In genomic region chr1:204506969-204507316, GRCh38 we compare ENCODE assay signal across 8 cellular contexts. TPM values are rescaled to one million over a fixed set of nuclear protein-coding genes. Genes with fewer than 3 reads are reported as not detected.
A peak's percentile ranks its signal among the peaks of the same experiment; 100 is the strongest.
DNase-seq lines count a peak whose midpoint lies in the region; TF ChIP-seq lines count a peak whose summit lies in the region.

No MANE protein-coding gene starts in this region.

- peak overlapping the region; percentile 92 to 99 (median 99) for H3K27ac Mint-ChIP-seq in H9

- no peaks in the 10 kb centered on the region for H3K79me1 ChIP-seq in H9 (ENCODE audit: insufficient read depth, low read depth, low read length, poor library complexity, severe bottlenecking)
- H3K79me1 ChIP-seq in neuronal stem cell (ENCODE audit: low read depth, low read length), result no peaks in the 10 kb centered on the region

- H3K23ac ChIP-seq in H9 (ENCODE audit: insufficient read length, low read depth, low read length), result no peak overlapping the region
- no peak overlapping the region for H3K23ac ChIP-seq in neuronal stem cell (ENCODE audit: low read depth, low read length, poor library complexity)

- no peaks in the 10 kb centered on the region for H4K20me1 ChIP-seq in H9 (ENCODE audit: control insufficient read depth, insufficient read depth, insufficient read length)

- no peak overlapping the region for H2AFZ ChIP-seq in H9 (ENCODE audit: low read length)
- H2AFZ ChIP-seq in neuronal stem cell (ENCODE audit: low read length), result peak overlapping the region; percentile 78

- H2BK5ac ChIP-seq in H9 (ENCODE audit: insufficient read length, low read length) (no peak overlapping the region), neuronal stem cell (ENCODE audit: low read length) (no peak overlapping the region)

- no peaks in the 10 kb centered on the region for H3K79me2 ChIP-seq in H9 (ENCODE audit: insufficient read depth, low read length)

- DNase-seq in Daoy (ENCODE audit: low read depth), result peak; percentile 79
- DNase-seq in H9, result peak; percentile 85
- peak; percentile 72 for DNase-seq in MG63
- peak; percentile 75 for DNase-seq in activated effector memory CD4-positive, alpha-beta T cell treated with Interleukin-2 at 50 U/mL for 16 hours
- DNase-seq in foreskin fibroblast, result peak; percentile 71 to 92
- DNase-seq in neuronal stem cell (ENCODE audit: low spot score), result peak; percentile 97
- DNase-seq in stromal cell of bone marrow (ENCODE audit: low read depth), result peak; percentile 76

- H3K4me1 ChIP-seq in H9 (ENCODE audit: insufficient read depth, low read length) (no peaks in the 10 kb centered on the region), neuronal stem cell (ENCODE audit: control insufficient read depth in 2 of 2, insufficient read depth in 1 of 2, low read depth in 1 of 2, low read length in 2 of 2) (peaks cover 3 to 8% of the 10 kb centered on the region in 2 donors)

- H3K14ac ChIP-seq in H9 (ENCODE audit: insufficient read depth, low read length) (no peak overlapping the region), neuronal stem cell (ENCODE audit: low read length) (no peak overlapping the region)

- H3K4me2 ChIP-seq in H9 (ENCODE audit: insufficient read depth, insufficient read length, low read length), result peak overlapping the region; percentile 65
- peak overlapping the region; percentile 66 for H3K4me2 ChIP-seq in neuronal stem cell (ENCODE audit: insufficient read depth, low read length, poor library complexity, severe bottlenecking)

- H2BK15ac ChIP-seq in H9 (ENCODE audit: low read depth, low read length) (no peak overlapping the region), neuronal stem cell (ENCODE audit: low read length) (no peak overlapping the region)

- H3K9me3 ChIP-seq in H9 (ENCODE audit: control insufficient read depth, low read depth, low read length), result no peaks in the 10 kb centered on the region
- no peaks in the 10 kb centered on the region for H3K9me3 ChIP-seq in MG63
- no peaks in the 10 kb centered on the region for H3K9me3 ChIP-seq in neuronal stem cell (replicated peaks in 1 of 2; ENCODE audit: control insufficient read depth in 2 of 2, insufficient read depth in 1 of 2, low read depth in 1 of 2, low read length in 2 of 2)

- peak overlapping the region; percentile 94 for H3T11ph ChIP-seq in H9 (ENCODE audit: low read length)

- H3K27ac ChIP-seq in H9 (ENCODE audit: insufficient read length, low read depth, low read length), result peak overlapping the region; percentile 75
- H3K27ac ChIP-seq in neuronal stem cell (replicated peaks; ENCODE audit: low read length), result no peak overlapping the region

- TF ChIP-seq POLR2A in Raji (IDR thresholded peaks at IDR 0.05; ENCODE audit: insufficient read depth, low read depth, low read length), result 0 out of 2 replicates have a peak, but pooled peaks have one; percentile 29

- H3K36me3 ChIP-seq in MG63 (no peaks in the 10 kb centered on the region), neuronal stem cell (replicated peaks in 1 of 2; ENCODE audit: control insufficient read depth in 2 of 2, insufficient read depth in 2 of 2, low read length in 2 of 2) (no peaks in the 10 kb centered on the region)

- H3K4me1 Mint-ChIP-seq in H9, result peaks cover 10% of the 10 kb centered on the region in 2 experiments

- H3K4ac ChIP-seq in H9 (ENCODE audit: low read depth, low read length) (no peak overlapping the region; the same call in 1 of the 2 replicates), neuronal stem cell (ENCODE audit: low read length) (no peak overlapping the region)

- TF ChIP-seq CTCF in H9 (conservative IDR thresholded peaks at IDR 0.05) (no peak), foreskin fibroblast (IDR thresholded peaks at IDR 0.05; ENCODE audit: low read depth, low read length) (no peak)

- no peak overlapping the region for H2AK5ac ChIP-seq in H9 (ENCODE audit: insufficient read length, low read length)
- no peak overlapping the region for H2AK5ac ChIP-seq in neuronal stem cell (ENCODE audit: low read depth, low read length)

- H2BK12ac ChIP-seq in H9 (ENCODE audit: insufficient read length, low read depth, low read length) (no peak overlapping the region), neuronal stem cell (ENCODE audit: low read length) (no peak overlapping the region)

- no peak overlapping the region for H3K56ac ChIP-seq in H9 (ENCODE audit: insufficient read length, low read depth, low read length)

- H3K18ac ChIP-seq in H9 (ENCODE audit: insufficient read length, low read depth, low read length) (peak overlapping the region; percentile 74), neuronal stem cell (ENCODE audit: low read length) (no peak overlapping the region)

- H3K27me3 ChIP-seq in H9 (ENCODE audit: insufficient read depth, low read length) (no peaks in the 10 kb centered on the region), MG63 (no peaks in the 10 kb centered on the region), neuronal stem cell (ENCODE audit: control insufficient read depth in 3 of 3, insufficient read depth in 3 of 3, low read depth in 1 of 3, low read length in 3 of 3) (no peaks in the 10 kb centered on the region)

- peaks cover 3% of the 10 kb centered on the region; the same call in 1 of the 2 replicates for H3K27me3 Mint-ChIP-seq in H9 (ENCODE audit: low read depth)

- no peak overlapping the region for H2BK120ac ChIP-seq in H9 (ENCODE audit: low read depth, low read length, poor library complexity, severe bottlenecking)
- no peak overlapping the region for H2BK120ac ChIP-seq in neuronal stem cell (ENCODE audit: low read depth, low read length)

- H3K9me3 Mint-ChIP-seq in H9, result peaks cover 5% of the 10 kb centered on the region in 2 experiments; a peak in 3 of 5 replicates

- H3K9ac ChIP-seq in H9 (ENCODE audit: extremely low read depth, insufficient read length, low read length) (peak overlapping the region; percentile 98), neuronal stem cell (ENCODE audit: low read depth, low read length, poor library complexity) (no peak overlapping the region)

- peaks cover 0 to 2% (median 0%) of the 10 kb centered on the region in 3 experiments; a peak in 1 of 7 replicates for H3K36me3 Mint-ChIP-seq in H9 (ENCODE audit: insufficient read depth in 1 of 3, low read depth in 3 of 3)

- H2BK20ac ChIP-seq in H9 (ENCODE audit: low read depth, low read length, poor library complexity, severe bottlenecking), result no peak overlapping the region

- peak overlapping the region; percentile 94 for H3K4me3 Mint-ChIP-seq in H9

- no peaks in the 10 kb centered on the region for H3K23me2 ChIP-seq in H9 (ENCODE audit: insufficient read length, low read depth, low read length, poor library complexity, severe bottlenecking)

- no peak overlapping the region for H4K91ac ChIP-seq in H9 (ENCODE audit: insufficient read length, low read depth, low read length)
- H4K91ac ChIP-seq in neuronal stem cell (ENCODE audit: low read depth, low read length, poor library complexity), result no peak overlapping the region

- H4K5ac ChIP-seq in H9 (ENCODE audit: insufficient read length, low read depth, low read length), result no peak overlapping the region

- no CpG with 5 or more reads among the region's 13 CpGs for WGBS in H9 (ENCODE audit: extremely low coverage, insufficient read length, low lambda C conversion rate)
- no CpG with 5 or more reads among the region's 13 CpGs for WGBS in neuronal stem cell (ENCODE audit: extremely low coverage in 2 of 2, insufficient read length in 2 of 2, insufficient replicate concordance in 1 of 2), 2 donors

- H4K8ac ChIP-seq in H9 (replicated peaks; ENCODE audit: insufficient read length, low read depth, low read length), result no peak overlapping the region
- no peak overlapping the region for H4K8ac ChIP-seq in neuronal stem cell (ENCODE audit: low read depth, low read length)

- H3K4me3 ChIP-seq in MG63 (peak overlapping the region; percentile 56), foreskin fibroblast (ENCODE audit: low read depth in 1 of 2, low read length in 2 of 2) (peak overlapping the region; percentile 50 to 60), neuronal stem cell (ENCODE audit: low read length in 2 of 2) (peak overlapping the region; percentile 69 to 79)

RNA-seq across cellular contexts. Expression of gene MDM4, which starts 9.3 kb away (rescaled TPM):
- total RNA-seq in Daoy (2014; rRNA removed; shearing (Covaris generic)), result 12.7 and 15.0 TPM in 2 replicates
- total RNA-seq in H9 (2021), result 47.2 and 49.6 TPM in 2 replicates
- total RNA-seq in MG63 (2014; rRNA removed; shearing (Covaris generic); ENCODE audit: low replicate concordance), result 6.6 and 7.2 TPM in 2 replicates
- 18.0 TPM for polyA plus RNA-seq in neuronal stem cell (2013, experiment 1 of 2)
- polyA plus RNA-seq in neuronal stem cell (2013, experiment 2 of 2), result 21.9 TPM

RNA-seq across cellular contexts. Expression of gene PIK3C2B, which starts 12.3 kb away (rescaled TPM):
- total RNA-seq in Daoy (2014; rRNA removed; shearing (Covaris generic)), result 0.54 and 0.91 TPM in 2 replicates
- 13.1 and 13.2 TPM in 2 replicates for total RNA-seq in H9 (2021)
- 2.8 and 3.4 TPM in 2 replicates for total RNA-seq in MG63 (2014; rRNA removed; shearing (Covaris generic); ENCODE audit: low replicate concordance)
- 15.3 TPM for polyA plus RNA-seq in neuronal stem cell (2013, experiment 1 of 2)
- 16.6 TPM for polyA plus RNA-seq in neuronal stem cell (2013, experiment 2 of 2)
